ENCODE assay signal across 1 cellular context in genomic region chr13:98506343-98507059, GRCh38.
TF ChIP-seq lines count a peak whose summit lies in the region.

No MANE protein-coding gene starts in this region.

TF ChIP-seq in HepG2, 621 proteins besides CTCF, POLR2A, EP300 and RAD21 (continued from another document and continues in another):
- TF ChIP-seq, protein P1, sequence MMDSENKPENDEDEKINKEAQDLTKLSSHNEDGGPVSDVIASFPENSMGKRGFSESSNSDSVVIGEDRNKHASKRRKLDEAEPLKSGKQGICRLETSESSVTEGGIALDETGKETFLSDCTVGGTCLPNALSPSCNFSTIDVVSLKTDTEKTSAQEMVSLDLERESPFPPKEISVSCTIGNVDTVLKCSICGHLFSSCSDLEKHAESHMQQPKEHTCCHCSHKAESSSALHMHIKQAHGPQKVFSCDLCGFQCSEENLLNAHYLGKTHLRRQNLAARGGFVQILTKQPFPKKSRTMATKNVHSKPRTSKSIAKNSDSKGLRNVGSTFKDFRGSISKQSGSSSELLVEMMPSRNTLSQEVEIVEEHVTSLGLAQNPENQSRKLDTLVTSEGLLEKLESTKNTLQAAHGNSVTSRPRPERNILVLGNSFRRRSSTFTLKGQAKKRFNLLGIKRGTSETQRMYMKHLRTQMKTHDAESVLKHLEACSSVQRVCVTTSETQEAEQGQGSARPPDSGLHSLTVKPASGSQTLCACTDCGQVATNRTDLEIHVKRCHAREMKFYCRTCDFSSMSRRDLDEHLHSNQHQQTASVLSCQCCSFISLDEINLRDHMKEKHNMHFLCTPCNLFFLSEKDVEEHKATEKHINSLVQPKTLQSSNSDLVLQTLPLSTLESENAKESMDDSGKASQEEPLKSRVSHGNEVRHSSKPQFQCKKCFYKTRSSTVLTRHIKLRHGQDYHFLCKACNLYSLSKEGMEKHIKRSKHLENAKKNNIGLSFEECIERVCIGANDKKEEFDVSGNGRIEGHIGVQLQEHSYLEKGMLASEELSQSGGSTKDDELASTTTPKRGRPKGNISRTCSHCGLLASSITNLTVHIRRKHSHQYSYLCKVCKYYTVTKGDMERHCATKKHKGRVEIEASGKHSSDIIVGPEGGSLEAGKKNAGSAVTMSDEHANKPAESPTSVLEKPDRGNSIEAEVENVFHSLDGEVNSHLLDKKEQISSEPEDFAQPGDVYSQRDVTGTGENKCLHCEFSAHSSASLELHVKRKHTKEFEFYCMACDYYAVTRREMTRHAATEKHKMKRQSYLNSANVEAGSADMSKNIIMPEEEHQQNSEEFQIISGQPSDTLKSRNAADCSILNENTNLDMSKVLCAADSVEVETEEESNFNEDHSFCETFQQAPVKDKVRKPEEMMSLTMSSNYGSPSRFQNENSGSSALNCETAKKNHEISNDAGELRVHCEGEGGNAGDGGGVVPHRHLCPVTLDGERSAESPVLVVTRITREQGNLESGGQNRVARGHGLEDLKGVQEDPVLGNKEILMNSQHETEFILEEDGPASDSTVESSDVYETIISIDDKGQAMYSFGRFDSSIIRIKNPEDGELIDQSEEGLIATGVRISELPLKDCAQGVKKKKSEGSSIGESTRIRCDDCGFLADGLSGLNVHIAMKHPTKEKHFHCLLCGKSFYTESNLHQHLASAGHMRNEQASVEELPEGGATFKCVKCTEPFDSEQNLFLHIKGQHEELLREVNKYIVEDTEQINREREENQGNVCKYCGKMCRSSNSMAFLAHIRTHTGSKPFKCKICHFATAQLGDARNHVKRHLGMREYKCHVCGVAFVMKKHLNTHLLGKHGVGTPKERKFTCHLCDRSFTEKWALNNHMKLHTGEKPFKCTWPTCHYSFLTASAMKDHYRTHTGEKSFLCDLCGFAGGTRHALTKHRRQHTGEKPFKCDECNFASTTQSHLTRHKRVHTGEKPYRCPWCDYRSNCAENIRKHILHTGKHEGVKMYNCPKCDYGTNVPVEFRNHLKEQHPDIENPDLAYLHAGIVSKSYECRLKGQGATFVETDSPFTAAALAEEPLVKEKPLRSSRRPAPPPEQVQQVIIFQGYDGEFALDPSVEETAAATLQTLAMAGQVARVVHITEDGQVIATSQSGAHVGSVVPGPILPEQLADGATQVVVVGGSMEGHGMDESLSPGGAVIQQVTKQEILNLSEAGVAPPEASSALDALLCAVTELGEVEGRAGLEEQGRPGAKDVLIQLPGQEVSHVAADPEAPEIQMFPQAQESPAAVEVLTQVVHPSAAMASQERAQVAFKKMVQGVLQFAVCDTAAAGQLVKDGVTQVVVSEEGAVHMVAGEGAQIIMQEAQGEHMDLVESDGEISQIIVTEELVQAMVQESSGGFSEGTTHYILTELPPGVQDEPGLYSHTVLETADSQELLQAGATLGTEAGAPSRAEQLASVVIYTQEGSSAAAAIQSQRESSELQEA (CRISPR knock-in tag; IDR thresholded peaks at IDR 0.05; ENCODE audit: not compliant biosample characterization) = peak; percentile 85
- TF ChIP-seq RBAK (CRISPR knock-in tag; IDR thresholded peaks at IDR 0.05) (0 out of 2 replicates have a peak, but pooled peaks have one; percentile 30), NFIC (IDR thresholded peaks at IDR 0.05; ENCODE audit: low read length) (no peak), ZFX (CRISPR knock-in tag; IDR thresholded peaks at IDR 0.05; ENCODE audit: low read depth) (peak; percentile 100), ETV5 (CRISPR knock-in tag; IDR thresholded peaks at IDR 0.05; ENCODE audit: borderline replicate concordance) (peak; percentile 39; the same call in 1 of the 2 replicates), TMF1 (CRISPR knock-in tag; IDR thresholded peaks at IDR 0.05; ENCODE audit: low read depth) (peak; percentile 92), DMAP1 (CRISPR knock-in tag; IDR thresholded peaks at IDR 0.05) (peak; percentile 90), POLR2G (IDR thresholded peaks at IDR 0.05; ENCODE audit: low read depth, low read length) (no peak), XBP1 (CRISPR knock-in tag; IDR thresholded peaks at IDR 0.05) (no peak), FIP1L1 (IDR thresholded peaks at IDR 0.05; ENCODE audit: borderline replicate concordance, insufficient read depth, low read depth, low read length) (no peak), RFXANK (CRISPR knock-in tag; IDR thresholded peaks at IDR 0.05) (peak; percentile 39; the same call in 1 of the 2 replicates), IKZF5 (CRISPR knock-in tag; IDR thresholded peaks at IDR 0.05) (peak; percentile 97), NCOR1 (IDR thresholded peaks at IDR 0.05; ENCODE audit: borderline replicate concordance, low read length) (0 out of 2 replicates have a peak, but pooled peaks have one; percentile 55), PAF1 (CRISPR knock-in tag; IDR thresholded peaks at IDR 0.05) (no peak), ATF7-NPFF (CRISPR knock-in tag; IDR thresholded peaks at IDR 0.05; ENCODE audit: low read depth) (peak; percentile 76; the same call in 1 of the 2 replicates), SP1 (IDR thresholded peaks at IDR 0.05) (no peak), SP1 (CRISPR knock-in tag; IDR thresholded peaks at IDR 0.05) (peak; percentile 56), ZNF576 (CRISPR knock-in tag; IDR thresholded peaks at IDR 0.05) (no peak; the same call in 1 of the 2 replicates), MTF2 (CRISPR knock-in tag; IDR thresholded peaks at IDR 0.05; ENCODE audit: borderline replicate concordance) (0 out of 2 replicates have a peak, but pooled peaks have one; percentile 44), ZNF724P (CRISPR knock-in tag; IDR thresholded peaks at IDR 0.05; ENCODE audit: borderline replicate concordance) (peak; percentile 95), SP140L (CRISPR knock-in tag; IDR thresholded peaks at IDR 0.05; ENCODE audit: borderline replicate concordance) (peak; percentile 94; the same call in 1 of the 2 replicates), ZNF841 (CRISPR knock-in tag; IDR thresholded peaks at IDR 0.05; ENCODE audit: borderline replicate concordance) (peak; percentile 73; the same call in 1 of the 2 replicates), TRAFD1 (CRISPR knock-in tag; IDR thresholded peaks at IDR 0.05; ENCODE audit: borderline replicate concordance) (no peak; the same call in 1 of the 2 replicates), CENPBD1 (CRISPR knock-in tag; IDR thresholded peaks at IDR 0.05; ENCODE audit: borderline replicate concordance, low read depth) (peak; percentile 90; the same call in 1 of the 2 replicates), ZNF782 (CRISPR knock-in tag; IDR thresholded peaks at IDR 0.05; ENCODE audit: borderline replicate concordance) (peak; percentile 84; the same call in 1 of the 2 replicates), KDM5B (CRISPR knock-in tag; IDR thresholded peaks at IDR 0.05; ENCODE audit: borderline replicate concordance) (peak; percentile 99), MXD4 (CRISPR knock-in tag; IDR thresholded peaks at IDR 0.05) (peak; percentile 94), ZFP41 (CRISPR knock-in tag; IDR thresholded peaks at IDR 0.05; ENCODE audit: borderline replicate concordance) (no peak), NKX3-1 (CRISPR knock-in tag; IDR thresholded peaks at IDR 0.05) (peak; percentile 88; the same call in 1 of the 2 replicates), SIX1 (CRISPR knock-in tag; IDR thresholded peaks at IDR 0.05; ENCODE audit: borderline replicate concordance) (peak; percentile 81; the same call in 1 of the 2 replicates), TAF1 (CRISPR knock-in tag; IDR thresholded peaks at IDR 0.05) (no peak; the same call in 1 of the 2 replicates), ATAD3A (CRISPR knock-in tag; IDR thresholded peaks at IDR 0.05) (0 out of 2 replicates have a peak, but pooled peaks have one; percentile 53), ZNF546 (CRISPR knock-in tag; conservative IDR thresholded peaks at IDR 0.05) (peak; percentile 92), RNF219 (CRISPR knock-in tag; IDR thresholded peaks at IDR 0.05) (no peak), ZNF615 (CRISPR knock-in tag; IDR thresholded peaks at IDR 0.05; ENCODE audit: borderline replicate concordance) (no peak), GTF3A (CRISPR knock-in tag; conservative IDR thresholded peaks at IDR 0.05) (peak; percentile 50; the same call in 1 of the 2 replicates), TCF7 (IDR thresholded peaks at IDR 0.05; ENCODE audit: low read depth) (peak; percentile 72), HOXA3 (CRISPR knock-in tag; IDR thresholded peaks at IDR 0.05) (peak; percentile 90), ZFP36L2 (CRISPR knock-in tag; IDR thresholded peaks at IDR 0.05) (0 out of 2 replicates have a peak, but pooled peaks have one; percentile 43), PITX1 (CRISPR knock-in tag; IDR thresholded peaks at IDR 0.05) (peak; percentile 93), ZNF660 (CRISPR knock-in tag; IDR thresholded peaks at IDR 0.05; ENCODE audit: borderline replicate concordance, low read depth) (peak; percentile 32; the same call in 1 of the 2 replicates), ATF1 (CRISPR knock-in tag; IDR thresholded peaks at IDR 0.05) (no peak), ZNF12 (CRISPR knock-in tag; IDR thresholded peaks at IDR 0.05) (peak; percentile 67; the same call in 1 of the 2 replicates), ZNF138 (CRISPR knock-in tag; IDR thresholded peaks at IDR 0.05; ENCODE audit: low read depth) (0 out of 2 replicates have a peak, but pooled peaks have one; percentile 74)
- TF ChIP-seq, protein P2, sequence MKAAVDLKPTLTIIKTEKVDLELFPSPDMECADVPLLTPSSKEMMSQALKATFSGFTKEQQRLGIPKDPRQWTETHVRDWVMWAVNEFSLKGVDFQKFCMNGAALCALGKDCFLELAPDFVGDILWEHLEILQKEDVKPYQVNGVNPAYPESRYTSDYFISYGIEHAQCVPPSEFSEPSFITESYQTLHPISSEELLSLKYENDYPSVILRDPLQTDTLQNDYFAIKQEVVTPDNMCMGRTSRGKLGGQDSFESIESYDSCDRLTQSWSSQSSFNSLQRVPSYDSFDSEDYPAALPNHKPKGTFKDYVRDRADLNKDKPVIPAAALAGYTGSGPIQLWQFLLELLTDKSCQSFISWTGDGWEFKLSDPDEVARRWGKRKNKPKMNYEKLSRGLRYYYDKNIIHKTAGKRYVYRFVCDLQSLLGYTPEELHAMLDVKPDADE (CRISPR knock-in tag; IDR thresholded peaks at IDR 0.05) = peak; percentile 91; the same call in 1 of the 2 replicates
- TF ChIP-seq, protein P3, sequence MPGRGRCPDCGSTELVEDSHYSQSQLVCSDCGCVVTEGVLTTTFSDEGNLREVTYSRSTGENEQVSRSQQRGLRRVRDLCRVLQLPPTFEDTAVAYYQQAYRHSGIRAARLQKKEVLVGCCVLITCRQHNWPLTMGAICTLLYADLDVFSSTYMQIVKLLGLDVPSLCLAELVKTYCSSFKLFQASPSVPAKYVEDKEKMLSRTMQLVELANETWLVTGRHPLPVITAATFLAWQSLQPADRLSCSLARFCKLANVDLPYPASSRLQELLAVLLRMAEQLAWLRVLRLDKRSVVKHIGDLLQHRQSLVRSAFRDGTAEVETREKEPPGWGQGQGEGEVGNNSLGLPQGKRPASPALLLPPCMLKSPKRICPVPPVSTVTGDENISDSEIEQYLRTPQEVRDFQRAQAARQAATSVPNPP (CRISPR knock-in tag; IDR thresholded peaks at IDR 0.05) = peak; percentile 64; the same call in 1 of the 2 replicates
- TF ChIP-seq, protein P4, sequence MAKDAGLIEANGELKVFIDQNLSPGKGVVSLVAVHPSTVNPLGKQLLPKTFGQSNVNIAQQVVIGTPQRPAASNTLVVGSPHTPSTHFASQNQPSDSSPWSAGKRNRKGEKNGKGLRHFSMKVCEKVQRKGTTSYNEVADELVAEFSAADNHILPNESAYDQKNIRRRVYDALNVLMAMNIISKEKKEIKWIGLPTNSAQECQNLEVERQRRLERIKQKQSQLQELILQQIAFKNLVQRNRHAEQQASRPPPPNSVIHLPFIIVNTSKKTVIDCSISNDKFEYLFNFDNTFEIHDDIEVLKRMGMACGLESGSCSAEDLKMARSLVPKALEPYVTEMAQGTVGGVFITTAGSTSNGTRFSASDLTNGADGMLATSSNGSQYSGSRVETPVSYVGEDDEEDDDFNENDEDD (CRISPR knock-in tag; IDR thresholded peaks at IDR 0.05; ENCODE audit: borderline replicate concordance) = peak; percentile 98
- TF ChIP-seq, protein P5, sequence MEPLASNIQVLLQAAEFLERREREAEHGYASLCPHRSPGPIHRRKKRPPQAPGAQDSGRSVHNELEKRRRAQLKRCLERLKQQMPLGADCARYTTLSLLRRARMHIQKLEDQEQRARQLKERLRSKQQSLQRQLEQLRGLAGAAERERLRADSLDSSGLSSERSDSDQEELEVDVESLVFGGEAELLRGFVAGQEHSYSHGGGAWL (CRISPR knock-in tag; IDR thresholded peaks at IDR 0.05) = peak; percentile 93
